30 cellular contexts compared by ENCODE assay signal in the genomic region with DNA sequence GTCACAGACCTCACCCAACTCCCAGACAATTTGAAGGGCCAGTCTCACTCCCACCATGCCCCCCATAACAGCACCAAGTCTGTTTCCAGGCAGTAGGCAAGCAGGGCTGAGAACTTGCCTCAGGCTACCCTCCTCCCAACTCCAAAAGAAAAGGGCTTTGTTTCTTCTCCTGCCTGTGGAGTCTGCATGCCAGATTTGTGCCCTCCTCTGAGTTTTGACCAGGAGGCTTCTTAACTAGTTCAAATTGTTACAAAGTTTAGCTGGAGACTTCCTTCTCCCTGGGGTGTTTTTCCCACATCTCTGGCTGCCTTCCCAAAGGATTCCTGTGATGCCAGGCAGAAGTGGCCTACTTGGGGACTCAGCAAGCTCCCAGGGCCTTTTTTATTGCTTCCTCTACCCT.
"Had no signal": no experiment of that assay in that cellular context is flagged by ENCODE, and none has a peak within 500 bp of the region (broad histone marks: within the 10 kb centered on the region; RNA-seq: fewer than 3 reads in every experiment).

No MANE protein-coding gene starts in this region.

- H3K4me1 ChIP-seq: adrenal gland, body of pancreas, esophagus muscularis mucosa, foreskin keratinocyte had no signal

- FAIRE-seq: colon had no signal

- H3K36me3 ChIP-seq: adrenal gland, esophagus muscularis mucosa, WERI-Rb-1 had no signal

- H3K9me3 ChIP-seq: adrenal gland, body of pancreas, esophagus muscularis mucosa had no signal

- H3K27ac ChIP-seq: adrenal gland, body of pancreas, esophagus muscularis mucosa, foreskin keratinocyte, WERI-Rb-1 had no signal

- ATAC-seq: activated CD4-positive, CD25-positive, alpha-beta regulatory T cell treated with anti-CD3 and anti-CD28 coated beads, Interleukin-2, amount 50 U/mL, for 24 hours; activated CD8-positive, alpha-beta T cell treated with anti-CD3 and anti-CD28 coated beads for 36 hours; activated naive CD8-positive, alpha-beta T cell treated with anti-CD3 and anti-CD28 coated beads, Interleukin-2, amount 50 U/mL, for 24 hours; activated T-cell treated with anti-CD3 and anti-CD28 coated beads, Interleukin-2, amount 50 U/mL, for 4 hours; activated T-helper 17 cell treated with anti-CD3 and anti-CD28 coated beads, Interleukin-2, amount 50 U/mL, for 72 hours; body of pancreas; effector memory CD8-positive, alpha-beta T cell; foreskin keratinocyte had no signal

- H3K27me3 ChIP-seq: body of pancreas, esophagus muscularis mucosa, foreskin keratinocyte had no signal

- H3K4me3 ChIP-seq: adrenal gland, body of pancreas, esophagus muscularis mucosa had no signal

- DNase-seq: activated B cell treated with CpG ODN at 0.5 μM for 24 hours; activated CD4-positive, alpha-beta T cell treated with anti-CD3 and anti-CD28 coated beads for 48 hours; activated CD4-positive, alpha-beta T cell treated with anti-CD3 and anti-CD28 coated beads, Interleukin-2, amount 50 U/mL, for 1 hour; activated CD4-positive, alpha-beta T cell treated with anti-CD3 and anti-CD28 coated beads, Interleukin-2, amount 50 U/mL, for 48 hours; activated CD8-positive, alpha-beta memory T cell treated with anti-CD3 and anti-CD28 coated beads for 24 hours; activated CD8-positive, alpha-beta T cell treated with anti-CD3 and anti-CD28 coated beads for 36 hours; activated effector memory CD4-positive, alpha-beta T cell treated with Interleukin-2 at 50 U/mL for 16 hours; activated naive CD4-positive, alpha-beta T cell treated with anti-CD3 and anti-CD28 coated beads for 36 hours; activated naive CD8-positive, alpha-beta T cell treated with anti-CD3 and anti-CD28 coated beads for 36 hours; activated naive CD8-positive, alpha-beta T cell treated with anti-CD3 and anti-CD28 coated beads, Interleukin-2, amount 50 U/mL, for 24 hours; activated T-cell treated with anti-CD3 and anti-CD28 coated beads, Interleukin-2, amount 50 U/mL, for 4 hours; adrenal gland; amygdala; aorta; body of pancreas; caudate nucleus; cortex of kidney; dermis blood vessel endothelial cell; effector CD4-positive, alpha-beta T cell; effector memory CD8-positive, alpha-beta T cell; erythroblast; foreskin keratinocyte; head of caudate nucleus; hippocampal formation; T-helper 9 cell; WERI-Rb-1 had no signal
